In genomic region chr5:133934311-133934710, GRCh38 we compare ENCODE assay signal across 1 cellular context.
TF ChIP-seq lines count a peak whose summit lies in the region.

No MANE protein-coding gene starts in this region.

TF ChIP-seq in GM12878, 131 proteins besides CTCF, POLR2A, EP300 and RAD21:
- TF ChIP-seq ATF7 (IDR thresholded peaks at IDR 0.05; ENCODE audit: low read depth): no peak
- no peak for TF ChIP-seq SIN3A (IDR thresholded peaks at IDR 0.05; ENCODE audit: low read depth, low read length)
- no peak for TF ChIP-seq ZNF217 (IDR thresholded peaks at IDR 0.05)
- TF ChIP-seq GABPA (IDR thresholded peaks at IDR 0.05; ENCODE audit: low read depth): no peak
- no peak for TF ChIP-seq E2F4 (IDR thresholded peaks at IDR 0.05; ENCODE audit: low read depth, low read length)
- TF ChIP-seq CBFB (IDR thresholded peaks at IDR 0.05; ENCODE audit: low read depth): no peak
- no peak for TF ChIP-seq TARDBP (IDR thresholded peaks at IDR 0.05; ENCODE audit: borderline replicate concordance)
- TF ChIP-seq BCL3 (IDR thresholded peaks at IDR 0.05; ENCODE audit: borderline replicate concordance, insufficient read depth, low read depth, low read length, poor library complexity, severe bottlenecking): no peak
- no peak for TF ChIP-seq E2F8 (IDR thresholded peaks at IDR 0.05; ENCODE audit: low read depth, partially characterized antibody)
- no peak for TF ChIP-seq TCF3 (IDR thresholded peaks at IDR 0.05; ENCODE audit: borderline replicate concordance, insufficient read depth, low read depth, low read length)
- no peak for TF ChIP-seq ZBTB4 (CRISPR knock-in tag; IDR thresholded peaks at IDR 0.05)
- TF ChIP-seq FOXM1 (IDR thresholded peaks at IDR 0.05; ENCODE audit: low read depth, low read length): no peak
- TF ChIP-seq NR2F1 (conservative IDR thresholded peaks at IDR 0.05): no peak
- TF ChIP-seq NR2C2 (IDR thresholded peaks at IDR 0.05; ENCODE audit: borderline replicate concordance, control insufficient read depth, insufficient read length, low read depth): no peak
- TF ChIP-seq ZBTB40 (IDR thresholded peaks at IDR 0.05; ENCODE audit: borderline replicate concordance): no peak
- TF ChIP-seq USF1 (IDR thresholded peaks at IDR 0.05; ENCODE audit: borderline replicate concordance, extremely low read length, insufficient read depth, low read depth, low read length): no peak
- TF ChIP-seq RAD51 (IDR thresholded peaks at IDR 0.05): no peak
- TF ChIP-seq ZBTB33 (IDR thresholded peaks at IDR 0.05): no peak
- no peak for TF ChIP-seq E4F1 (IDR thresholded peaks at IDR 0.05; ENCODE audit: borderline replicate concordance, partially characterized antibody)
TF ChIP-seq in GM12878: peak in this region for 0.
